ENCODE assay signal across 1 cellular context in genomic region chr1:221781102-221781744, GRCh38.
TF ChIP-seq lines count a peak whose summit lies in the region.

No MANE protein-coding gene starts in this region.

TF ChIP-seq in K562, 482 proteins besides CTCF, POLR2A, EP300 and RAD21 (continued from another document and continues in another):
- TF ChIP-seq FOXK2 (conservative IDR thresholded peaks at IDR 0.05 in 1 of 2, IDR thresholded peaks at IDR 0.05 in 1 of 2; ENCODE audit: low read depth in 2 of 2) (no peak), CXXC5 (CRISPR knock-in tag; IDR thresholded peaks at IDR 0.05) (0 out of 2 replicates have a peak, but pooled peaks have one; percentile 16), ZNF445 (CRISPR knock-in tag; IDR thresholded peaks at IDR 0.05; ENCODE audit: low read depth) (no peak), ATF7 (IDR thresholded peaks at IDR 0.05) (0 out of 2 replicates have a peak, but pooled peaks have one; percentile 14), TARDBP (IDR thresholded peaks at IDR 0.05) (no peak), ESRRA (IDR thresholded peaks at IDR 0.05; ENCODE audit: borderline replicate concordance, low read depth) (no peak), ZNF639 (CRISPR knock-in tag; conservative IDR thresholded peaks at IDR 0.05 in 1 of 2, IDR thresholded peaks at IDR 0.05 in 1 of 2) (peak in 1 of 2 experiments; percentile 30; a peak in 1 of 4 replicates), ZNF3 (CRISPR knock-in tag; IDR thresholded peaks at IDR 0.05) (no peak), ZBTB43 (CRISPR knock-in tag; IDR thresholded peaks at IDR 0.05) (no peak), CBFA2T3 (IDR thresholded peaks at IDR 0.05) (no peak), MAFG (tag; conservative IDR thresholded peaks at IDR 0.05) (peak; percentile 62), CLOCK (CRISPR knock-in tag; IDR thresholded peaks at IDR 0.05; ENCODE audit: borderline replicate concordance) (no peak), FUS (optimal IDR thresholded peaks at IDR 0.05; ENCODE audit: low read depth, low read length) (no peak), CCNT2 (IDR thresholded peaks at IDR 0.05; ENCODE audit: borderline replicate concordance, extremely low read depth, insufficient read length, low read depth, low read length) (no peak), SETDB1 (IDR thresholded peaks at IDR 0.05; ENCODE audit: low read length) (no peak), SLC30A9 (CRISPR knock-in tag; IDR thresholded peaks at IDR 0.05) (no peak), ATF3 (IDR thresholded peaks at IDR 0.05) (peak; percentile 17; the same call in 1 of the 2 replicates), ATF3 (CRISPR knock-in tag; conservative IDR thresholded peaks at IDR 0.05) (no peak), ZNF644 (tag; IDR thresholded peaks at IDR 0.05; ENCODE audit: low read depth) (no peak), DEAF1 (CRISPR knock-in tag; IDR thresholded peaks at IDR 0.05) (no peak), FOXO4 (CRISPR knock-in tag; IDR thresholded peaks at IDR 0.05) (no peak), ZNF41 (CRISPR knock-in tag; conservative IDR thresholded peaks at IDR 0.05) (no peak), CREB3 (tag; conservative IDR thresholded peaks at IDR 0.05; ENCODE audit: low read depth) (peak; percentile 55; the same call in 1 of the 2 replicates), C11orf30 (IDR thresholded peaks at IDR 0.05; ENCODE audit: low read depth) (peak; percentile 54; the same call in 1 of the 2 replicates), GTF3C2 (IDR thresholded peaks at IDR 0.05; ENCODE audit: borderline replicate concordance, extremely low read depth, insufficient read length) (no peak), JUND (IDR thresholded peaks at IDR 0.05; ENCODE audit: borderline replicate concordance, low read depth, low read length) (no peak), JUND (tag; IDR thresholded peaks at IDR 0.05; ENCODE audit: borderline replicate concordance, low read depth, low read length) (peak; percentile 23; the same call in 2 of the 3 replicates), SIN3A (IDR thresholded peaks at IDR 0.05; ENCODE audit: borderline replicate concordance in 2 of 2, control insufficient read depth in 1 of 2, low read depth in 2 of 2, low read length in 2 of 2) (no peak), CBFB (CRISPR knock-in tag; IDR thresholded peaks at IDR 0.05) (no peak), POU5F1 (IDR thresholded peaks at IDR 0.05; ENCODE audit: borderline replicate concordance, low read depth, low read length, partially characterized antibody) (no peak), MCM7 (IDR thresholded peaks at IDR 0.05) (no peak), PCBP2 (IDR thresholded peaks at IDR 0.05; ENCODE audit: low read depth, low read length, poor library complexity, severe bottlenecking) (no peak), ATF4 (CRISPR knock-in tag; IDR thresholded peaks at IDR 0.05) (no peak), POLR2H (tag; IDR thresholded peaks at IDR 0.05; ENCODE audit: low read depth) (no peak), MTF1 (CRISPR knock-in tag; IDR thresholded peaks at IDR 0.05; ENCODE audit: borderline replicate concordance) (no peak), HMG20B (CRISPR knock-in tag; IDR thresholded peaks at IDR 0.05) (no peak), THRA (IDR thresholded peaks at IDR 0.05) (no peak), ZNF512 (tag; IDR thresholded peaks at IDR 0.05) (no peak), MXI1 (IDR thresholded peaks at IDR 0.05; ENCODE audit: low read depth, low read length) (no peak), FOSL1 (tag; conservative IDR thresholded peaks at IDR 0.05) (0 out of 2 replicates have a peak, but pooled peaks have one; percentile 15), CHD4 (IDR thresholded peaks at IDR 0.05; ENCODE audit: insufficient read depth, insufficient replicate concordance, low read depth, low read length, poor library complexity, severe bottlenecking) (no peak), ARID2 (IDR thresholded peaks at IDR 0.05) (no peak), ZNF263 (CRISPR knock-in tag; IDR thresholded peaks at IDR 0.05; ENCODE audit: borderline replicate concordance) (no peak), ELF2 (CRISPR knock-in tag; IDR thresholded peaks at IDR 0.05) (no peak), ZNF76 (CRISPR knock-in tag; IDR thresholded peaks at IDR 0.05; ENCODE audit: borderline replicate concordance) (peak; percentile 51; the same call in 1 of the 2 replicates), CBX3 (IDR thresholded peaks at IDR 0.05; ENCODE audit: borderline replicate concordance in 1 of 2, low read length in 2 of 2) (no peak), ZNF583 (CRISPR knock-in tag; IDR thresholded peaks at IDR 0.05) (no peak)
